1 cellular context compared by ENCODE assay signal in the genomic region with DNA sequence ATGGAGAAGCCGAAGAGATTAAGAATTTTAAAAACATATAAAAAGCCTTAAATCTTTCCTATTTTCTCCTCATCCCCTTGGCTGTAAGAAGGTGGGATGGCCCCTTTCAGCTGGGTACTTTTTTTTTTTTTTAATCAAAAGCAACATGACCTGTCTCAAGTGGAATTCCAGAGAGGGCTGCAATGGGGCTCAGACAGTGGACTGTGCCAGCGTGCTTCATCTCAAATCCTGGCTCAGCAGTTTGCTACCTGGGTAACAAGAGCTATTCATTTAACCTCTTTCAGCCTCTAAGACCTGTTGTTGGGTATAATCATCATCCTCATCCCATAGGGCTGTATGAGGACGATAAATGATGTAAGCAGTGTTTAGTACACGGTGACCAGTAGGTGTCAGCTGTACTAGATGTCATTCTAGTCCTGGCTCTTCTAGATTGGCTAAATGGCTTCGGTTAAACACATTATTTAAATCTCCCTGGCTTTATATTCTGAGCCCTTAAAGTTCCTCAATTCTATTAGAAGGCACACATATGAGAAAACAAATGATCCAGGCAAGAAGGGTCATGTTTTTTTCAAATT.
TF ChIP-seq lines count a peak whose summit lies in the region.

No MANE protein-coding gene starts in this region.

TF ChIP-seq in WTC11, 78 proteins besides CTCF, POLR2A, EP300 and RAD21 (continued from another document):
- TF ChIP-seq, protein P1, sequence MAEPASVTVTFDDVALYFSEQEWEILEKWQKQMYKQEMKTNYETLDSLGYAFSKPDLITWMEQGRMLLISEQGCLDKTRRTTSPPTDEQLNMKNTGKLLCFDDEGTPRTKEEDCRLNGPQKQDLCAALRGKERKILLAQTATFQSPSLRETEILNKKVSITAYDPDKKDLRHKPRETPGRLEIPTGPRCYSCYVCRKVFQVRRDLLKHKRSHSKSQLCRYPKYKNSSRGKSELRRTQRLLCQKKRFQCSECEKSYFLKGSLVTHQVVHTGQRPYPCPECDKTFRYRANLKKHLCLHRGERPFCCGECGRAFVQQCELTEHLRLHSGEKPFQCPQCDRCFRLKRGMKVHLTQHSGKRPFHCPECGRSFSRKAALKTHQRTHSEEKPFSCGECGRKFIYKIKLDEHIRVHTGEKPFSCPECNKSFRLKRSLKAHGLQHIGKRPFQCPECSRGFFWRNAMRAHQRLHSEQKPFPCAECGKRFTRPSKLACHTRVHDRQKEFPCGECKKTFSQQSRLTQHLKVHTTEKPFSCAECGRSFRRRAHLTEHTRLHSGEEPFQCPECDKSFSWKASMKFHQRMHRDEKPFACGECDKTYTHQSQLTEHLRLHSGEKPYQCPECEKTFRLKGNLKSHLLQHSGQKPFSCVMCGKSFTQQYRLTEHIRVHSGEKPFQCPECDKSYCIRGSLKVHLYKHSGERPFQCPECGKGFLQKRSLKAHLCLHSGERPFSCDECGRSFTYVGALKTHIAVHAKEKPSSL (CRISPR knock-in tag; conservative IDR thresholded peaks at IDR 0.05): no peak
TF ChIP-seq in WTC11: peak in this region for 0.
